Comparison of ENCODE assay signal across 8 cellular contexts in the genomic region with DNA sequence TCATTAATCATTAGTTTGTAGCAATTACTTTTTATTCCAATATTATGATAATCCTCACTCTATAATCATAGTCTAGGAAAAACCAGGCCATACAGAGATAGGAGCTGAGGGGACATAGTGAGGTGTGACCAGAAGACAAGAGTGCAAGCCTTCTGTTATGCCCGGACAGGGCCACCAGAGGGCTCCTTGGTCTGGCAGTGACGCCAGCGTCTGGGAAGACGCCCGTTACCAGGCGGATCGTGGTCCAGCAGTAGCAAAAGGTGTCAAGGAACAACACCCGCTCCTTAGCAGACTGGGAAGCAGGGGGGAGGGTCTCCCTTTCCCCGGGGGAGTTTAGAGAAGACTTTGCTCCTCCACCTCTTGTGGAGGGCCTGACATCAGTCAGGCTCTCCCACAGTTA. TPM values are rescaled to one million over a fixed set of nuclear protein-coding genes. Genes with fewer than 3 reads are reported as not detected.
DNase-seq lines count a peak whose midpoint lies in the region; ATAC-seq and TF ChIP-seq lines count a peak whose summit lies in the region.
"Not testable (repeated sequence)": the region's sequence is repeated elsewhere in the genome, so short reads cannot be mapped to it uniquely, and the experiment has no call there.

No MANE protein-coding gene starts in this region.

- not testable (repeated sequence) for H3K27me3 ChIP-seq in HCT116 (ENCODE audit: insufficient read depth, low read length); Panc1 (ENCODE audit: control insufficient read depth, insufficient read depth, low read length); left ventricle myocardium inferior (ENCODE audit: low read depth); neural progenitor cell

- not testable (repeated sequence) for H3K27ac Mint-ChIP-seq in neural progenitor cell

- ATAC-seq in HCT116, Panc1: not testable (repeated sequence)

- peaks cover 70% of the 10 kb centered on the region for H3K36me3 Mint-ChIP-seq in neural progenitor cell

- H3K9me3 Mint-ChIP-seq in neural progenitor cell = peaks cover 85% of the 10 kb centered on the region

- H3K4me3 Mint-ChIP-seq in neural progenitor cell = not testable (repeated sequence)

- POLR2A ChIA-PET in HCT116 (lab: Charles Lee); Panc1 (lab: Charles Lee): not testable (repeated sequence)

- H3K27ac ChIP-seq in 22Rv1; HCT116 (ENCODE audit: low read depth, low read length); Panc1 (ENCODE audit: low read length); left ventricle myocardium inferior (replicated peaks); neural progenitor cell: not testable (repeated sequence)

- H4K20me1 ChIP-seq in HCT116 (ENCODE audit: insufficient read depth) = not testable (repeated sequence)
- H4K20me1 ChIP-seq in neural progenitor cell (ENCODE audit: low read depth) = peaks cover 10% of the 10 kb centered on the region

- not testable (repeated sequence) for TF ChIP-seq RAD21 in HCT116 (IDR thresholded peaks at IDR 0.05; ENCODE audit: low read depth)

- H3K9ac ChIP-seq in HCT116 (ENCODE audit: low read length); neural progenitor cell: not testable (repeated sequence)

- not testable (repeated sequence) for H3K4me2 ChIP-seq in HCT116 (ENCODE audit: low read length); neural progenitor cell

- peak; percentile 17 for DNase-seq in ELF-1 (ENCODE audit: low read depth, low spot score)
- not testable (repeated sequence) for DNase-seq in HCT116 (ENCODE audit: low read depth, low spot score); Panc1 (ENCODE audit: low read depth, low spot score); astrocyte of the spinal cord (ENCODE audit: low read depth, low spot score); choroid plexus epithelial cell (ENCODE audit: low read depth); left ventricle myocardium inferior; neural progenitor cell (ENCODE audit: low spot score)

- in situ Hi-C loops in Panc1 (cut with HindIII; ENCODE audit: low pct_unique_long_range_greater_than_20kb, low sequenced_read_pairs); astrocyte of the spinal cord (cut with HindIII; ENCODE audit: low sequenced_read_pairs): not testable (repeated sequence)

- H2AFZ ChIP-seq in HCT116 (ENCODE audit: low read depth, low read length, poor library complexity, severe bottlenecking); neural progenitor cell (replicated peaks): not testable (repeated sequence)

- not testable (repeated sequence) for BruUV-seq in HCT116 (replicated peaks; lab: Mats Ljungman, UMichigan); Panc1 (replicated peaks; lab: Mats Ljungman, UMichigan)

- H3K36me3 ChIP-seq in HCT116 (ENCODE audit: control insufficient read depth in 1 of 2, insufficient read depth in 2 of 2, low read length in 2 of 2); Panc1 (ENCODE audit: control insufficient read depth, insufficient read depth, low read length); left ventricle myocardium inferior; neural progenitor cell: not testable (repeated sequence)

- TF ChIP-seq POLR2A in HCT116 (IDR thresholded peaks at IDR 0.05; ENCODE audit: borderline replicate concordance, extremely low read depth, insufficient read depth, insufficient read length) = not testable (repeated sequence)

- H3K9me3 ChIP-seq in HCT116 (ENCODE audit: control insufficient read depth in 1 of 2, insufficient read depth in 1 of 2, low read depth in 1 of 2, low read length in 2 of 2); Panc1 (ENCODE audit: control insufficient read depth, insufficient read depth, low read depth, low read length): not testable (repeated sequence)
- H3K9me3 ChIP-seq in left ventricle myocardium inferior (replicated peaks) = peaks cover 20% of the 10 kb centered on the region
- H3K9me3 ChIP-seq in neural progenitor cell (ENCODE audit: low read depth) = peaks cover 15% of the 10 kb centered on the region

- not testable (repeated sequence) for H3K9me2 ChIP-seq in HCT116 (ENCODE audit: insufficient read depth)

- not testable (repeated sequence) for H3F3A ChIP-seq in neural progenitor cell (ENCODE audit: low read depth)

- intact Hi-C loops in HCT116 (cut with micrococcal nuclease); Panc1 (cut with micrococcal nuclease; ENCODE audit: unreplicated experiment); left ventricle myocardium inferior (cut with micrococcal nuclease): not testable (repeated sequence)

- H3K4me1 Mint-ChIP-seq in neural progenitor cell = not testable (repeated sequence)

- H3K4me1 ChIP-seq in HCT116 (ENCODE audit: control insufficient read depth in 1 of 2, insufficient read depth in 2 of 2, low read length in 2 of 2); Panc1 (ENCODE audit: control insufficient read depth, insufficient read depth, low read length); neural progenitor cell: not testable (repeated sequence)
- peaks cover 40% of the 10 kb centered on the region for H3K4me1 ChIP-seq in left ventricle myocardium inferior

- CTCF ChIA-PET in HCT116 (lab: Charles Lee) = interaction anchor here (1.6 kb wide), 1 partner anchor 12 kb away, joined by 3 read pairs; no protein-coding TSS in a partner anchor
- CTCF ChIA-PET in Panc1 (lab: Charles Lee) = interaction anchor here (0.8 kb wide), 1 partner anchor 13 kb away, joined by 3 read pairs; no protein-coding TSS in a partner anchor

- H3K79me2 ChIP-seq in HCT116 (ENCODE audit: insufficient read depth, low read length) (peaks cover 26% of the 10 kb centered on the region), neural progenitor cell (ENCODE audit: low read depth) (peaks cover 81% of the 10 kb centered on the region)

- TF ChIP-seq CTCF in 22Rv1 (IDR thresholded peaks at IDR 0.05) = peak; percentile 20; the same call in 1 of the 2 replicates
- TF ChIP-seq CTCF in HCT116 (IDR thresholded peaks at IDR 0.05 in 2 of 3, conservative IDR thresholded peaks at IDR 0.05 in 1 of 3; ENCODE audit: borderline replicate concordance in 1 of 3, insufficient read depth in 1 of 3, low read depth in 2 of 3, low read length in 2 of 3) = peak in 2 of 3 experiments; percentile 21 to 35; a peak in 2 of 6 replicates
- peak; percentile 51 for TF ChIP-seq CTCF in Panc1 (IDR thresholded peaks at IDR 0.05)
- peak; percentile 1 for TF ChIP-seq CTCF in astrocyte of the spinal cord (IDR thresholded peaks at IDR 0.05; ENCODE audit: low read depth, low read length)
- TF ChIP-seq CTCF in choroid plexus epithelial cell (conservative IDR thresholded peaks at IDR 0.05; ENCODE audit: low read depth, low read length) = peak; percentile 18
- TF ChIP-seq CTCF in left ventricle myocardium inferior (IDR thresholded peaks at IDR 0.05; ENCODE audit: borderline replicate concordance) = peak; percentile 23
- TF ChIP-seq CTCF in neural progenitor cell (IDR thresholded peaks at IDR 0.05) = peak; percentile 18

- not testable (repeated sequence) for H3K27me3 Mint-ChIP-seq in neural progenitor cell (ENCODE audit: insufficient read depth, low read depth)

- RAD21 ChIA-PET in HCT116 (lab: Charles Lee; ENCODE audit: low non-redundant PET in 1 of 2, low total read pairs in 2 of 2, uncharacterized antibody in 2 of 2, unreplicated experiment in 2 of 2) = not testable (repeated sequence)

- H3K4me3 ChIP-seq in HCT116 (replicated peaks in 1 of 2; ENCODE audit: low read depth in 1 of 2, low read length in 2 of 2); Panc1 (ENCODE audit: low read depth in 2 of 2, low read length in 2 of 2); astrocyte of the spinal cord (ENCODE audit: low read depth, low read length); choroid plexus epithelial cell (ENCODE audit: low read depth, low read length); left ventricle myocardium inferior; neural progenitor cell: not testable (repeated sequence)

RNA-seq across cellular contexts. Expression of a gene that starts 39.8 kb away (rescaled TPM):
- 71.0 TPM for total RNA-seq in HCT116 (2021; ENCODE audit: unreplicated experiment)
- 25.5 and 36.4 TPM in 2 replicates for polyA plus RNA-seq in HCT116 (2012)
- total RNA-seq in Panc1 (2021; ENCODE audit: unreplicated experiment) = 66.6 TPM
- polyA plus RNA-seq in Panc1 (2012; ENCODE audit: insufficient read length) = 35.2 TPM
- total RNA-seq in left ventricle myocardium inferior = 32.7 TPM
- total RNA-seq in neural progenitor cell (ENCODE audit: low replicate concordance) = 137 and 166 TPM in 2 replicates

Comparison
In these comparisons a context has a peak if more than half of its experiments do, and no peak if none do; other contexts are left out.
1. CTCF ChIP-seq: peak in every context shown above with its lines; median percentile 51 in Panc1; 28 in HCT116; 23 in left ventricle myocardium inferior; 20 in 22Rv1; 18 in choroid plexus epithelial cell; 18 in neural progenitor cell; 1 in astrocyte of the spinal cord.